1 cellular context compared by ENCODE assay signal in genomic region chr20:22430154-22430745, GRCh38.
TF ChIP-seq lines count a peak whose summit lies in the region.

No MANE protein-coding gene starts in this region.

TF ChIP-seq in HepG2, 621 proteins besides CTCF, POLR2A, EP300 and RAD21 (continued from another document and continues in another):
- TF ChIP-seq HMGA1 (CRISPR knock-in tag; conservative IDR thresholded peaks at IDR 0.05) (no peak), THAP9 (CRISPR knock-in tag; IDR thresholded peaks at IDR 0.05; ENCODE audit: borderline replicate concordance) (peak; percentile 56; the same call in 1 of the 2 replicates), ZNF616 (CRISPR knock-in tag; IDR thresholded peaks at IDR 0.05; ENCODE audit: low read depth) (no peak), SMARCE1 (IDR thresholded peaks at IDR 0.05; ENCODE audit: borderline replicate concordance) (no peak), SATB2 (CRISPR knock-in tag; IDR thresholded peaks at IDR 0.05) (no peak; the same call in 1 of the 2 replicates), ZNF446 (CRISPR knock-in tag; IDR thresholded peaks at IDR 0.05) (0 out of 2 replicates have a peak, but pooled peaks have one; percentile 23), ZNF225 (CRISPR knock-in tag; IDR thresholded peaks at IDR 0.05) (no peak), ZNF331 (CRISPR knock-in tag; IDR thresholded peaks at IDR 0.05) (peak; percentile 65; the same call in 1 of the 2 replicates), SKIL (CRISPR knock-in tag; IDR thresholded peaks at IDR 0.05; ENCODE audit: borderline replicate concordance) (no peak), GPN1 (CRISPR knock-in tag; IDR thresholded peaks at IDR 0.05; ENCODE audit: borderline replicate concordance) (no peak), ZNF652 (CRISPR knock-in tag; IDR thresholded peaks at IDR 0.05; ENCODE audit: borderline replicate concordance, low read depth) (no peak), FOXA3 (CRISPR knock-in tag; IDR thresholded peaks at IDR 0.05) (peak; percentile 88), RARG (CRISPR knock-in tag; IDR thresholded peaks at IDR 0.05; ENCODE audit: low read depth) (0 out of 2 replicates have a peak, but pooled peaks have one; percentile 75), ZNF713 (CRISPR knock-in tag; IDR thresholded peaks at IDR 0.05) (no peak), MTF1 (CRISPR knock-in tag; IDR thresholded peaks at IDR 0.05) (no peak), ZBTB42 (CRISPR knock-in tag; IDR thresholded peaks at IDR 0.05) (0 out of 2 replicates have a peak, but pooled peaks have one; percentile 50), POLR2AphosphoS2 (IDR thresholded peaks at IDR 0.05; ENCODE audit: low read depth, low read length) (no peak), ADNP (CRISPR knock-in tag; IDR thresholded peaks at IDR 0.05) (no peak), MED13 (CRISPR knock-in tag; IDR thresholded peaks at IDR 0.05) (no peak), NFE2L2 (IDR thresholded peaks at IDR 0.05; ENCODE audit: low read length) (no peak; the same call in 1 of the 2 replicates), ZNF329 (CRISPR knock-in tag; IDR thresholded peaks at IDR 0.05; ENCODE audit: low read depth) (no peak; the same call in none of the 2 replicates), SOX13 (IDR thresholded peaks at IDR 0.05) (peak; percentile 41; the same call in 1 of the 2 replicates), SOX13 (CRISPR knock-in tag; conservative IDR thresholded peaks at IDR 0.05 in 1 of 2, IDR thresholded peaks at IDR 0.05 in 1 of 2) (peak in 1 of 2 experiments; percentile 96; a peak in 2 of 4 replicates), HDAC6 (IDR thresholded peaks at IDR 0.05; ENCODE audit: low read depth, low read length) (no peak), ZFP36L1 (CRISPR knock-in tag; IDR thresholded peaks at IDR 0.05) (no peak), KLF13 (CRISPR knock-in tag; IDR thresholded peaks at IDR 0.05) (no peak), THYN1 (CRISPR knock-in tag; IDR thresholded peaks at IDR 0.05; ENCODE audit: borderline replicate concordance, low read depth) (no peak), REST (IDR thresholded peaks at IDR 0.05; ENCODE audit: borderline replicate concordance in 1 of 2, low read depth in 1 of 2, low read length in 2 of 2) (no peak; a peak in 1 of 4 replicates), ZBTB38 (CRISPR knock-in tag; IDR thresholded peaks at IDR 0.05) (no peak), RBM22 (optimal IDR thresholded peaks at IDR 0.05; ENCODE audit: low read length) (no peak), TFE3 (CRISPR knock-in tag; IDR thresholded peaks at IDR 0.05) (no peak), ZNF263 (CRISPR knock-in tag; IDR thresholded peaks at IDR 0.05) (peak; percentile 56), ZSCAN5A (CRISPR knock-in tag; IDR thresholded peaks at IDR 0.05; ENCODE audit: borderline replicate concordance) (no peak), PRDM15 (CRISPR knock-in tag; IDR thresholded peaks at IDR 0.05) (no peak), HOXA7 (CRISPR knock-in tag; IDR thresholded peaks at IDR 0.05) (no peak), NFKBIZ (CRISPR knock-in tag; IDR thresholded peaks at IDR 0.05) (no peak; the same call in 1 of the 2 replicates), ZNF720 (CRISPR knock-in tag; IDR thresholded peaks at IDR 0.05) (no peak), FOXO1 (CRISPR knock-in tag; IDR thresholded peaks at IDR 0.05) (peak; percentile 43), MLLT10 (CRISPR knock-in tag; IDR thresholded peaks at IDR 0.05) (no peak), SALL1 (CRISPR knock-in tag; IDR thresholded peaks at IDR 0.05) (peak; percentile 85; the same call in 1 of the 2 replicates), MEIS2 (CRISPR knock-in tag; IDR thresholded peaks at IDR 0.05) (peak; percentile 90), CSRNP1 (CRISPR knock-in tag; IDR thresholded peaks at IDR 0.05) (no peak), TEAD3 (CRISPR knock-in tag; optimal IDR thresholded peaks at IDR 0.05; ENCODE audit: borderline replicate concordance) (peak; percentile 63), GZF1 (CRISPR knock-in tag; IDR thresholded peaks at IDR 0.05) (no peak), TMF1 (CRISPR knock-in tag; IDR thresholded peaks at IDR 0.05; ENCODE audit: low read depth) (no peak), MEF2D (CRISPR knock-in tag; IDR thresholded peaks at IDR 0.05) (no peak), HIVEP1 (CRISPR knock-in tag; IDR thresholded peaks at IDR 0.05) (peak; percentile 55; the same call in 1 of the 2 replicates), UBTF (CRISPR knock-in tag; IDR thresholded peaks at IDR 0.05) (no peak)
